8 cellular contexts compared by ENCODE assay signal in genomic region chr18:50356036-50356945, GRCh38. TPM values are rescaled to one million over a fixed set of nuclear protein-coding genes. Genes with fewer than 3 reads are reported as not detected.
DNase-seq lines count a peak whose midpoint lies in the region; ATAC-seq and TF ChIP-seq lines count a peak whose summit lies in the region.

No MANE protein-coding gene starts in this region.

- POLR2A ChIA-PET in RWPE1 (lab: Yijun Ruan, JAX; ENCODE audit: low non-redundant PET), result no interaction called here

- ATAC-seq in GM19023 (IDR thresholded peaks at IDR 0.05; ENCODE audit: unreplicated experiment) (peak; percentile 65), HG03103 (IDR thresholded peaks at IDR 0.05; ENCODE audit: low read depth, unreplicated experiment) (peak; percentile 66)

- H3K4me1 Mint-ChIP-seq in CD14-positive monocyte (peaks cover 21% of the 10 kb centered on the region), type B pancreatic cell (ENCODE audit: unreplicated experiment) (no peaks in the 10 kb centered on the region)

- H3K27ac Mint-ChIP-seq in CD14-positive monocyte (peak overlapping the region; percentile 85 to 92 (median 91)), type B pancreatic cell (no peak overlapping the region)

- H3K27me3 Mint-ChIP-seq in CD14-positive monocyte (ENCODE audit: low read depth in 3 of 3), result peaks cover 7 to 10% (median 8%) of the 10 kb centered on the region in 3 donors
- peaks cover 8% of the 10 kb centered on the region for H3K27me3 Mint-ChIP-seq in type B pancreatic cell

- H3K4me3 Mint-ChIP-seq in CD14-positive monocyte (peak overlapping the region; percentile 28 to 59), type B pancreatic cell (no peak overlapping the region)

- DNase-seq in CD14-positive monocyte (ENCODE audit: low spot score), result peak; percentile 71
- DNase-seq in SK-MEL-5 (ENCODE audit: low read depth, low spot score), result peak; percentile 38
- peak; percentile 58 for DNase-seq in kidney tubule cell (ENCODE audit: low spot score)
- no peak for DNase-seq in NCI-H1930 (lab: John Stamatoyannopoulos, UW)
- DNase-seq in RWPE1 (ENCODE audit: low spot score), result no peak
- no peak for DNase-seq in type B pancreatic cell (ENCODE audit: extremely low spot score, unreplicated experiment)

- no peak overlapping the region for H3K27ac ChIP-seq in RWPE1

- H3K36me3 Mint-ChIP-seq in CD14-positive monocyte (no peaks in the 10 kb centered on the region), type B pancreatic cell (no peaks in the 10 kb centered on the region)

- CTCF ChIA-PET in RWPE1 (lab: Yijun Ruan, JAX), result interaction anchor here (0.6 to 1.8 kb wide), 6 partner anchors 16 to 167 kb away, joined by 3 to 8 read pairs (median 3); partner anchors contain the start of gene MYO5B

- in situ Hi-C loops in SK-MEL-5 (cut with HindIII; ENCODE audit: low pct_unique_long_range_greater_than_20kb, low sequenced_read_pairs), result no loop called here

- no peak for TF ChIP-seq CTCF in CD14-positive monocyte (IDR thresholded peaks at IDR 0.05)
- TF ChIP-seq CTCF in RWPE1 (conservative IDR thresholded peaks at IDR 0.05; ENCODE audit: low read depth), result no peak
- no peak for TF ChIP-seq CTCF in type B pancreatic cell (conservative IDR thresholded peaks at IDR 0.05)

- H3K9me3 Mint-ChIP-seq in CD14-positive monocyte (peaks cover 0 to 2% (median 0%) of the 10 kb centered on the region in 7 donors), type B pancreatic cell (no peaks in the 10 kb centered on the region)

- intact Hi-C loops in CD14-positive monocyte (cut with micrococcal nuclease), result loop anchor here (5.0 kb wide), 4 partner anchors 59 to 344 kb away; partner anchors contain the start of genes CFAP53 (in 1 of the 2) and MBD1 (in 1 of the 2)

RNA-seq across cellular contexts. Expression of gene SKA1, which starts 18.6 kb away (rescaled TPM):
- polyA plus RNA-seq in CD14-positive monocyte, result under 1 TPM in 1 of 2 donors, not detected in 1; 0.17 TPM
- total RNA-seq in SK-MEL-5 (2014; rRNA removed; shearing (Covaris generic)), result 23.8 and 27.0 TPM in 2 replicates
- 18.2 and 21.1 TPM in 2 replicates for polyA plus RNA-seq in SK-MEL-5 (2015; cell fraction: cytosol; rRNA removed)
- 6.1 and 8.9 TPM in 2 replicates for polyA plus RNA-seq in SK-MEL-5 (2015; cell fraction: nucleus; rRNA removed)
- total RNA-seq in type B pancreatic cell (ENCODE audit: low replicate concordance), result 5.7 and 14.0 TPM in 2 replicates

Comparison
In these comparisons a context has a peak if more than half of its experiments do, and no peak if none do; other contexts are left out.
1. DNase-seq: peak in CD14-positive monocyte (single experiment), SK-MEL-5 (single experiment) and kidney tubule cell (single experiment); none in NCI-H1930 (0 of 2), RWPE1 (single experiment) and type B pancreatic cell (single experiment).